ENCODE assay signal across 8 cellular contexts in genomic region chr14:30621354-30621953, GRCh38. TPM values are rescaled to one million over a fixed set of nuclear protein-coding genes. Genes with fewer than 3 reads are reported as not detected.
DNase-seq lines count a peak whose midpoint lies in the region; ATAC-seq lines count a peak whose summit lies in the region.

No MANE protein-coding gene starts in this region.

- peak overlapping the region; percentile 82 to 94 (median 89) for H3K9ac ChIP-seq in BLaER1 treated with 17β-estradiol and CSF1 and Interleukin-3, amounts not matched to agents 10 nM and 100 nM
- H3K9ac ChIP-seq in rectal smooth muscle tissue (ENCODE audit: low read length) = peak overlapping the region; percentile 50

- H3K4me3 ChIP-seq in BLaER1 treated with 17β-estradiol and CSF1 and Interleukin-3, amounts not matched to agents 10 nM and 100 nM = peak overlapping the region; percentile 70 to 87 (median 76)
- H3K4me3 ChIP-seq in Jurkat, Clone E6-1 (ENCODE audit: low read length) = peak overlapping the region; percentile 91
- peak overlapping the region; percentile 97 for H3K4me3 ChIP-seq in rectal smooth muscle tissue (ENCODE audit: low read length)

- peaks cover 3 to 27% (median 10%) of the 10 kb centered on the region in 11 experiments; a peak in 15 of 22 replicates for H4K20me1 ChIP-seq in BLaER1 treated with 17β-estradiol and CSF1 and Interleukin-3, amounts not matched to agents 10 nM and 100 nM

- H3K9me3 ChIP-seq in BLaER1 treated with 17β-estradiol and CSF1 and Interleukin-3, amounts not matched to agents 10 nM and 100 nM (replicated peaks in 1 of 11) = no peaks in the 10 kb centered on the region

- peaks cover 13 to 14% of the 10 kb centered on the region in 2 donors for H3K36me3 Mint-ChIP-seq in activated naive CD4-positive, alpha-beta T cell treated with anti-CD3 and anti-CD28 coated beads, Interleukin-2, amount 50 U/mL, for 72 hours

- H3K9me3 Mint-ChIP-seq in activated naive CD4-positive, alpha-beta T cell treated with anti-CD3 and anti-CD28 coated beads, Interleukin-2, amount 50 U/mL, for 72 hours = no peaks in the 10 kb centered on the region

- peaks cover 32 to 48% (median 39%) of the 10 kb centered on the region in 10 experiments for H3K4me1 ChIP-seq in BLaER1 treated with 17β-estradiol and CSF1 and Interleukin-3, amounts not matched to agents 10 nM and 100 nM
- peaks cover 2% of the 10 kb centered on the region for H3K4me1 ChIP-seq in rectal smooth muscle tissue (ENCODE audit: control insufficient read depth, insufficient read depth, low read length)

- H3K36me3 ChIP-seq in BLaER1 treated with 17β-estradiol and CSF1 and Interleukin-3, amounts not matched to agents 10 nM and 100 nM = peaks cover 5 to 18% (median 12%) of the 10 kb centered on the region in 11 experiments; a peak in 19 of 22 replicates
- H3K36me3 ChIP-seq in rectal smooth muscle tissue (ENCODE audit: control insufficient read depth, insufficient read depth, low read length) = no peaks in the 10 kb centered on the region

- ATAC-seq in GM19324 (IDR thresholded peaks at IDR 0.05; ENCODE audit: low FRiP score, unreplicated experiment) = peak; percentile 13
- ATAC-seq in activated naive CD4-positive, alpha-beta T cell treated with anti-CD3 and anti-CD28 coated beads, Interleukin-2, amount 50 U/mL, for 72 hours = peak in 1 of 2 donors; percentile 0
- ATAC-seq in left ventricle myocardium superior = peak; percentile 55

- H3K27ac Mint-ChIP-seq in activated naive CD4-positive, alpha-beta T cell treated with anti-CD3 and anti-CD28 coated beads, Interleukin-2, amount 50 U/mL, for 72 hours = peak overlapping the region; percentile 91 to 99

- DNase-seq in Jurkat, Clone E6-1 (ENCODE audit: low read depth, low spot score) = no peak
- peak in 1 of 2 donors; percentile 12 for DNase-seq in activated naive CD4-positive, alpha-beta T cell treated with anti-CD3 and anti-CD28 coated beads, Interleukin-2, amount 50 U/mL, for 72 hours (ENCODE audit: low spot score in 2 of 2)
- DNase-seq in left ventricle myocardium superior = no peak
- no peak for DNase-seq in cerebellar nuclear complex (lab: John Stamatoyannopoulos, UW)
- DNase-seq in T-helper 9 cell = no peak

- peak overlapping the region; percentile 84 to 97 (median 89) for H3K4me2 ChIP-seq in BLaER1 treated with 17β-estradiol and CSF1 and Interleukin-3, amounts not matched to agents 10 nM and 100 nM

- intact Hi-C loops in left ventricle myocardium superior (cut with micrococcal nuclease) = no loop called here

- H3K27me3 ChIP-seq in BLaER1 treated with 17β-estradiol and CSF1 and Interleukin-3, amounts not matched to agents 10 nM and 100 nM = no peaks in the 10 kb centered on the region
- H3K27me3 ChIP-seq in rectal smooth muscle tissue (ENCODE audit: control insufficient read depth, insufficient read depth, low read length) = no peaks in the 10 kb centered on the region

- H3K27ac ChIP-seq in BLaER1 treated with 17β-estradiol and CSF1 and Interleukin-3, amounts not matched to agents 10 nM and 100 nM = peak overlapping the region; percentile 75 to 93 (median 87)
- H3K27ac ChIP-seq in rectal smooth muscle tissue (ENCODE audit: low read depth, low read length) = peak overlapping the region; percentile 83

RNA-seq across cellular contexts. Expression of gene SCFD1, which starts 0.7 kb away (rescaled TPM):
- 57.8 TPM for polyA plus RNA-seq in Jurkat, Clone E6-1 (2012; ENCODE audit: insufficient read depth, insufficient read length)
- 10 to 100 TPM; 49.9 to 60.2 TPM for total RNA-seq in activated naive CD4-positive, alpha-beta T cell treated with anti-CD3 and anti-CD28 coated beads, Interleukin-2, amount 50 U/mL, for 72 hours
- total RNA-seq in left ventricle myocardium superior = 43.5 TPM
